In the genomic region with DNA sequence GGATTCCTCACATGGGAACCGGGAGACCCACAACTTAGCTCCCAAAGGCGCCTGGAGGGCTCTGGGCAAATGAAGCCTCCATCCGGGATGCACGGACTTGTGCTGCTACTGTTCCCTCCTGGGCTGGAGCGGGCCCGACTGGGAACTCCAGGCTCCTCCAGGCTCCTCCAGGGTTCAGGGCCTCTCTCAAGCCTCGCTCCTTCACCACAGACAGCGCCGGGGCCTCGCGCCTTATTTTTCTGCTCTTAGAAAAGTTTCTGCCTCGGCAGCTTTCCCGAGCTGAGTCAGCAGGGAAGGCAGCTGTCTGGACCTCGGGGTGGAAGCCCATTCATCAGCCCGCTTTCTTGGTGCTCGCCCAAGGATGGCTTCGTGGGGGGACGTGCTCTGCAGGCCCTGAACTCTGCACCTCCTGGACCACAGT, we compare ENCODE assay signal across 2 cellular contexts.
A peak's percentile ranks its signal among the peaks of the same experiment; 100 is the strongest.
TF ChIP-seq lines count a peak whose summit lies in the region.

No MANE protein-coding gene starts in this region.

TF ChIP-seq in HCT116, 20 proteins besides CTCF, POLR2A, EP300 and RAD21:
- TF ChIP-seq EGR1 (IDR thresholded peaks at IDR 0.05; ENCODE audit: low read depth) = no peak
- no peak for TF ChIP-seq FOSL1 (IDR thresholded peaks at IDR 0.05; ENCODE audit: low read depth)
- TF ChIP-seq ELF1 (IDR thresholded peaks at IDR 0.05; ENCODE audit: borderline replicate concordance, low read depth) = no peak
- no peak for TF ChIP-seq EZH2 (IDR thresholded peaks at IDR 0.05)
- TF ChIP-seq ZNF274 (IDR thresholded peaks at IDR 0.05; ENCODE audit: low read depth, low read length) = no peak
- TF ChIP-seq CBX3 (IDR thresholded peaks at IDR 0.05; ENCODE audit: low read depth) = no peak
- TF ChIP-seq TCF7L2 (IDR thresholded peaks at IDR 0.05; ENCODE audit: borderline replicate concordance, extremely low read depth, insufficient read depth, insufficient read length) = no peak
TF ChIP-seq in HCT116: peak in this region for 0.

TF ChIP-seq in H1, 55 proteins besides CTCF, POLR2A, EP300 and RAD21:
- TF ChIP-seq E2F6 (IDR thresholded peaks at IDR 0.05) (peak; percentile 7; the same call in 1 of the 2 replicates), MAFK (IDR thresholded peaks at IDR 0.05; ENCODE audit: low read depth, low read length) (peak; percentile 23; the same call in 1 of the 2 replicates), POU5F1 (IDR thresholded peaks at IDR 0.05; ENCODE audit: low read depth, low read length) (no peak)
